Comparison of ENCODE assay signal across 8 cellular contexts in the genomic region with DNA sequence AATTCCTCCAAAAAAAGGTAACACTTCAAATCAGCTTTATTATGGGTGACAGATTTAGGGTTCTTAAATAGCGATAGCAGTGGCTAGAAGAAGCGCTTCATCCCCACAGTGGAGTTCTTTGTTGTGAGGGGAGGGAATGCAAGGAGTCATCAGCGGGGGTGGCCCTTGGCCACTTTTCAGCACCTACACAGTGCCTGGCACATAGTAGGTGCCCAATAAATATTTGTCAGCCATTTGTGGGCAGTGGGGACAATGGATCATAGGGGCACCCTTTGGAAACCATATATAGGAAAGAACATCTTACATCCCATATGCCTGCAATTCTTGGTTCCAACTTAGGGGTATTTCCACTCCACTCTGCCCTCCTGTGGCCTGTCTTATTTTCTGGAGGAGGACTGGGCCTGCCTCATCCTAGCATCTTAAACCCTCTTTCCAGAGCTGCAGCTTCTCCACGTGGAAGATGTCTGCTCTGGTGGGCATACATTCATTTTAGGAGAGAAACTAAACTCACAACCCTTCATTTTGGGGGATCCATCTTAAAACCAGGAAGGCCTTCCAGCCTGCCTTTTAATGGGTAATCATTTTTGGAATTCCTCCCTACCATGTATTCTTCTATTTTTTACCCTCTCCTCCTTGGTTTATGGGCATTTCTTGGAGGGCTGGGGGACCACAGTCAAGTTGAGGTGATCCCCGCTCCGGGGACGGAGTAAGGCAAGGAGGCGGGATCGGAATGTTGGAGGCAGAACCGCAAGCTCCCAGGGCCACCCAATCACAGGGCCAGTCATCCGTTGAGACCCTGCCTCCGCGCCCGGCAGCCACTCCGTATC. TPM values are rescaled to one million over a fixed set of nuclear protein-coding genes. Genes with fewer than 3 reads are reported as not detected.
A peak's percentile ranks its signal among the peaks of the same experiment; 100 is the strongest.
DNase-seq lines count a peak whose midpoint lies in the region; ATAC-seq, FAIRE-seq and TF ChIP-seq lines count a peak whose summit lies in the region.

No MANE protein-coding gene starts in this region.

- peaks cover 7% of the 10 kb centered on the region for H3K36me3 Mint-ChIP-seq in activated CD8-positive, alpha-beta T cell treated with anti-CD3 and anti-CD28 coated beads for 36 hours (ENCODE audit: low read depth)

- H3K27me3 Mint-ChIP-seq in activated CD8-positive, alpha-beta T cell treated with anti-CD3 and anti-CD28 coated beads for 36 hours: no peaks in the 10 kb centered on the region

- peak overlapping the region; percentile 94 for H3K4me3 Mint-ChIP-seq in activated CD8-positive, alpha-beta T cell treated with anti-CD3 and anti-CD28 coated beads for 36 hours

- H3K9me3 Mint-ChIP-seq in activated CD8-positive, alpha-beta T cell treated with anti-CD3 and anti-CD28 coated beads for 36 hours: no peaks in the 10 kb centered on the region

- no peak overlapping the region for H3K9ac ChIP-seq in rectal smooth muscle tissue (ENCODE audit: low read length)

- no peak for FAIRE-seq in frontal cortex (lab: Jason Lieb, UNC)

- peaks cover 22% of the 10 kb centered on the region for H3K4me1 Mint-ChIP-seq in activated CD8-positive, alpha-beta T cell treated with anti-CD3 and anti-CD28 coated beads for 36 hours (ENCODE audit: low read depth)

- no peaks in the 10 kb centered on the region for H3K9me3 ChIP-seq in MG63
- H3K9me3 ChIP-seq in gastroesophageal sphincter: no peaks in the 10 kb centered on the region

- peak; percentile 19 for DNase-seq in AG09319 (ENCODE audit: extremely low read depth, low read depth)
- peak; percentile 69 for DNase-seq in GM12865 (ENCODE audit: low read depth)
- peak; percentile 30 for DNase-seq in MG63
- DNase-seq in activated CD8-positive, alpha-beta T cell treated with anti-CD3 and anti-CD28 coated beads for 36 hours: peak; percentile 59
- DNase-seq in ureter (ENCODE audit: low spot score): no peak
- DNase-seq in frontal cortex (ENCODE audit: low spot score in 2 of 2): no peak

- TF ChIP-seq CTCF in AG09319 (IDR thresholded peaks at IDR 0.05; ENCODE audit: low read depth, low read length) (peak; percentile 57), GM12865 (IDR thresholded peaks at IDR 0.05; ENCODE audit: insufficient read depth, low read depth, low read length, missing control alignments) (peak; percentile 64), gastroesophageal sphincter (IDR thresholded peaks at IDR 0.05) (peak in 3 of 4 experiments; percentile 48 to 79 (median 74))
- peak; percentile 68 for TF ChIP-seq CTCF in activated CD8-positive, alpha-beta T cell treated with anti-CD3 and anti-CD28 coated beads for 36 hours (IDR thresholded peaks at IDR 0.05)

- no peak for ATAC-seq in activated CD8-positive, alpha-beta T cell treated with anti-CD3 and anti-CD28 coated beads for 36 hours
- ATAC-seq in gastroesophageal sphincter: no peak

- peak overlapping the region; percentile 95 to 99 (median 98) for H3K27ac ChIP-seq in gastroesophageal sphincter
- peak overlapping the region; percentile 93 for H3K27ac ChIP-seq in rectal smooth muscle tissue (ENCODE audit: low read depth, low read length)

- H3K27me3 ChIP-seq in MG63: no peaks in the 10 kb centered on the region
- no peaks in the 10 kb centered on the region for H3K27me3 ChIP-seq in gastroesophageal sphincter
- H3K27me3 ChIP-seq in rectal smooth muscle tissue (ENCODE audit: control insufficient read depth, insufficient read depth, low read length): no peaks in the 10 kb centered on the region

- H3K36me3 ChIP-seq in MG63 (no peaks in the 10 kb centered on the region), gastroesophageal sphincter (no peaks in the 10 kb centered on the region), rectal smooth muscle tissue (ENCODE audit: control insufficient read depth, insufficient read depth, low read length) (no peaks in the 10 kb centered on the region)

- H3K4me3 ChIP-seq in GM12865 (ENCODE audit: low read depth, low read length) (peak overlapping the region; percentile 80), MG63 (peak overlapping the region; percentile 53), gastroesophageal sphincter (peak overlapping the region; percentile 23 to 67), rectal smooth muscle tissue (ENCODE audit: low read length) (peak overlapping the region; percentile 48)

- CTCF ChIA-PET in activated CD8-positive, alpha-beta T cell treated with anti-CD3 and anti-CD28 coated beads for 36 hours (lab: Charles Lee): interaction anchor here (0.8 to 4.4 kb wide), 10 partner anchors 16 to 77 kb away, joined by 3 to 32 read pairs (median 4); a partner anchor contains a TSS

- peak overlapping the region; percentile 99 for H3K27ac Mint-ChIP-seq in activated CD8-positive, alpha-beta T cell treated with anti-CD3 and anti-CD28 coated beads for 36 hours

- intact Hi-C loops in activated CD8-positive, alpha-beta T cell treated with anti-CD3 and anti-CD28 coated beads for 36 hours (cut with micrococcal nuclease): loop anchor here (2.0 kb wide), 2 partner anchors 16 to 64 kb away; a partner anchor contains a TSS

- TF ChIP-seq EP300 in gastroesophageal sphincter (IDR thresholded peaks at IDR 0.05): no peak

- 13 to 45% methylated on average over 2 to 10 of the region's 15 CpGs for WGBS in gastroesophageal sphincter (ENCODE audit: low coverage in 1 of 2), 2 donors

- peaks cover 2 to 61% (median 14%) of the 10 kb centered on the region in 3 donors for H3K4me1 ChIP-seq in gastroesophageal sphincter
- peaks cover 15% of the 10 kb centered on the region for H3K4me1 ChIP-seq in rectal smooth muscle tissue (ENCODE audit: control insufficient read depth, insufficient read depth, low read length)

- POLR2A ChIA-PET in activated CD8-positive, alpha-beta T cell treated with anti-CD3 and anti-CD28 coated beads for 36 hours (lab: Charles Lee): interaction anchor here (1.0 to 2.0 kb wide), 5 partner anchors 8 to 65 kb away, joined by 3 to 13 read pairs (median 4); a partner anchor contains a TSS

- TF ChIP-seq POLR2A in gastroesophageal sphincter (IDR thresholded peaks at IDR 0.05): peak; percentile 30 to 35

RNA-seq across cellular contexts. Expression of a gene that starts 2.6 kb away (rescaled TPM):
- 0.10 and 0.20 TPM in 2 replicates for total RNA-seq in MG63 (2014; rRNA removed; shearing (Covaris generic); ENCODE audit: low replicate concordance)
- total RNA-seq in activated CD8-positive, alpha-beta T cell treated with anti-CD3 and anti-CD28 coated beads for 36 hours: 10 to 100 TPM; 67.8 to 68.7 TPM
- total RNA-seq in gastroesophageal sphincter: 10 to 100 TPM in 2 of 4 donors, 1 to 10 TPM in 1, under 1 TPM in 1; 0.93 to 16.3 (median 9.0) TPM
- 33.9 TPM for total RNA-seq in ureter
- total RNA-seq in frontal cortex: 0.41 TPM

RNA-seq across cellular contexts. Expression of a gene that starts 5.0 kb away (rescaled TPM):
- 10.9 and 13.2 TPM in 2 replicates for total RNA-seq in MG63 (2014; rRNA removed; shearing (Covaris generic); ENCODE audit: low replicate concordance)
- 10 to 100 TPM; 59.6 to 64.2 TPM for total RNA-seq in activated CD8-positive, alpha-beta T cell treated with anti-CD3 and anti-CD28 coated beads for 36 hours
- total RNA-seq in gastroesophageal sphincter (10 to 100 TPM; 42.9 to 70.1 (median 61.0) TPM), ureter (103 TPM), frontal cortex (11.8 TPM)

RNA-seq across cellular contexts. Expression of a gene that starts 11.0 kb away (rescaled TPM):
- total RNA-seq in MG63 (2014; rRNA removed; shearing (Covaris generic); ENCODE audit: low replicate concordance): 1.4 TPM in 1 of 2 replicates, not detected in the other
- 10 to 100 TPM; 15.5 to 16.4 TPM for total RNA-seq in activated CD8-positive, alpha-beta T cell treated with anti-CD3 and anti-CD28 coated beads for 36 hours
- total RNA-seq in gastroesophageal sphincter (1 to 10 TPM; 1.4 to 2.3 (median 1.6) TPM), ureter (16.9 TPM), frontal cortex (0.82 TPM)

RNA-seq across cellular contexts. Expression of a gene that starts 16.8 kb away (rescaled TPM):
- 28.7 and 38.3 TPM in 2 replicates for total RNA-seq in MG63 (2014; rRNA removed; shearing (Covaris generic); ENCODE audit: low replicate concordance)
- total RNA-seq in activated CD8-positive, alpha-beta T cell treated with anti-CD3 and anti-CD28 coated beads for 36 hours: 10 to 100 TPM; 55.4 to 57.9 TPM
- total RNA-seq in gastroesophageal sphincter (100 to 1,000 TPM in 1 of 4 donors, 10 to 100 TPM in 3; 78.8 to 101 (median 88.0) TPM), ureter (44.4 TPM), frontal cortex (104 TPM)

RNA-seq across cellular contexts. Expression of a gene that starts 19.2 kb away (rescaled TPM):
- total RNA-seq in MG63 (2014; rRNA removed; shearing (Covaris generic); ENCODE audit: low replicate concordance): 22.8 and 24.8 TPM in 2 replicates
- total RNA-seq in activated CD8-positive, alpha-beta T cell treated with anti-CD3 and anti-CD28 coated beads for 36 hours: 10 to 100 TPM; 24.6 to 28.7 TPM
- total RNA-seq in gastroesophageal sphincter (10 to 100 TPM; 45.6 to 70.5 (median 54.6) TPM), ureter (65.0 TPM), frontal cortex (14.3 TPM)

Comparison
In these comparisons a context has a peak if more than half of its experiments do, and no peak if none do; other contexts are left out.
1. DNase-seq: peak in AG09319 (single experiment), GM12865 (single experiment), MG63 (single experiment) and activated CD8-positive, alpha-beta T cell treated with anti-CD3 and anti-CD28 coated beads for 36 hours (single experiment); none in ureter (single experiment) and frontal cortex (0 of 2).
2. Peak in every context shown above with its lines, with median percentiles within 50 percentile points of each other: CTCF ChIP-seq and H3K4me3 ChIP-seq.